Comparison of ENCODE assay signal across 9 cellular contexts in genomic region chr19:34732548-34733255, GRCh38. TPM values are rescaled to one million over a fixed set of nuclear protein-coding genes. Genes with fewer than 3 reads are reported as not detected.
A peak's percentile ranks its signal among the peaks of the same experiment; 100 is the strongest.
DNase-seq lines count a peak whose midpoint lies in the region; ATAC-seq and TF ChIP-seq lines count a peak whose summit lies in the region.
"Had no signal": no experiment of that assay in that cellular context is flagged by ENCODE, and none has a peak within 500 bp of the region (broad histone marks: within the 10 kb centered on the region; RNA-seq: fewer than 3 reads in every experiment).

No MANE protein-coding gene starts in this region.

- H3K27ac ChIP-seq in SK-N-MC (no peak overlapping the region), right atrium auricular region (peak overlapping the region; percentile 99 to 100), skeletal muscle tissue (ENCODE audit: low read depth, low read length) (peak overlapping the region; percentile 99)

- H3K4me3 ChIP-seq in SK-N-MC (peak overlapping the region; percentile 85), right atrium auricular region (peak overlapping the region; percentile 83 to 86), skeletal muscle tissue (ENCODE audit: low read length in 3 of 3) (peak overlapping the region; percentile 73 to 97 (median 95))

- DNase-seq in GM13977 (ENCODE audit: low spot score) (peak; percentile 25), SK-N-MC (ENCODE audit: low read depth, low spot score) (no peak), right atrium auricular region (ENCODE audit: low spot score) (no peak), NCI-H2107 treated with DMSO at 0.1 percent for 48 hours (lab: John Stamatoyannopoulos, UW; ENCODE audit: unreplicated experiment) (no peak), H4 (ENCODE audit: low spot score) (no peak)
- DNase-seq in activated CD4-positive, alpha-beta T cell treated with anti-CD3 and anti-CD28 coated beads, Interleukin-2, amount 50 U/mL, for 1 hour, result no peak
- DNase-seq: NCI-H187 treated with DMSO at 0.1 percent for 48 hours had no signal

- H3K27me3 ChIP-seq in right atrium auricular region (no peaks in the 10 kb centered on the region), skeletal muscle tissue (ENCODE audit: control insufficient read depth in 3 of 3, insufficient read depth in 3 of 3, low read length in 3 of 3) (peaks cover 0 to 2% (median 0%) of the 10 kb centered on the region in 3 donors)

- no peak for ATAC-seq in GM18511 (IDR thresholded peaks at IDR 0.05; ENCODE audit: unreplicated experiment)

- in situ Hi-C loops in GM13977 (cut with MboI; ENCODE audit: low pct_unique_long_range_greater_than_20kb, low sequenced_read_pairs, unreplicated experiment), result no loop called here

- H3K9me3 ChIP-seq in SK-N-MC (ENCODE audit: low read depth, low read length), result no peaks in the 10 kb centered on the region
- H3K9me3 ChIP-seq in right atrium auricular region, result no peaks in the 10 kb centered on the region
- H3K9me3 ChIP-seq in skeletal muscle tissue (ENCODE audit: control insufficient read depth in 3 of 3, low read length in 3 of 3), result no peaks in the 10 kb centered on the region

- H3K36me3 ChIP-seq in SK-N-MC (ENCODE audit: insufficient read depth, low read length) (peaks cover 17% of the 10 kb centered on the region; the same call in 1 of the 2 replicates), right atrium auricular region (peaks cover 5% of the 10 kb centered on the region), skeletal muscle tissue (ENCODE audit: control insufficient read depth in 3 of 3, insufficient read depth in 3 of 3, low read length in 3 of 3) (peaks cover 14 to 19% (median 14%) of the 10 kb centered on the region in 3 donors)

- H3K9ac ChIP-seq in SK-N-MC (ENCODE audit: insufficient read length) (no peak overlapping the region), skeletal muscle tissue (ENCODE audit: low read depth in 1 of 3, low read length in 3 of 3) (peak overlapping the region; percentile 96 to 98 (median 96))

- no peak for TF ChIP-seq CTCF in GM13977 (IDR thresholded peaks at IDR 0.05; ENCODE audit: extremely low read depth, insufficient read depth, missing control alignments)
- TF ChIP-seq CTCF in right atrium auricular region (IDR thresholded peaks at IDR 0.05), result no peak

- peaks cover 0 to 36% of the 10 kb centered on the region in 2 donors for H3K4me1 ChIP-seq in right atrium auricular region
- H3K4me1 ChIP-seq in skeletal muscle tissue (ENCODE audit: control insufficient read depth in 3 of 3, insufficient read depth in 3 of 3, low read length in 3 of 3), result peaks cover 25 to 38% (median 31%) of the 10 kb centered on the region in 3 donors

RNA-seq across cellular contexts. Expression of gene ZNF181, which starts 1.3 kb away (rescaled TPM):
- total RNA-seq in right atrium auricular region (10 to 100 TPM; 20.1 to 50.1 TPM), skeletal muscle tissue (11.0 TPM)
- 13.0 and 20.3 TPM in 2 replicates for total RNA-seq in H4 (2014; rRNA removed; shearing (Covaris generic))

RNA-seq across cellular contexts. Expression of gene ZNF599, which starts 40.3 kb away (rescaled TPM):
- 1 to 10 TPM; 2.4 to 5.5 TPM for total RNA-seq in right atrium auricular region
- total RNA-seq in skeletal muscle tissue, result 3.7 TPM
- total RNA-seq in H4 (2014; rRNA removed; shearing (Covaris generic)), result 10.8 and 22.7 TPM in 2 replicates

RNA-seq across cellular contexts. Expression of gene ZNF302, which starts 55.2 kb away (rescaled TPM):
- total RNA-seq in right atrium auricular region, result 10 to 100 TPM; 21.7 to 35.8 TPM
- 16.2 TPM for total RNA-seq in skeletal muscle tissue
- 15.7 and 27.7 TPM in 2 replicates for total RNA-seq in H4 (2014; rRNA removed; shearing (Covaris generic))

RNA-seq across cellular contexts. Expression of gene SCGB2B2, which starts 55.7 kb away (rescaled TPM):
- total RNA-seq in right atrium auricular region, result under 1 TPM in 1 of 2 donors, not detected in 1; 0.37 TPM
- 0.52 TPM for total RNA-seq in skeletal muscle tissue
- total RNA-seq in H4 (2014; rRNA removed; shearing (Covaris generic)), result 0.35 TPM in 1 of 2 replicates, not detected in the other
